In genomic region chr18:8948471-8949149, GRCh38 we compare ENCODE assay signal across 10 cellular contexts.
DNase-seq lines count a peak whose midpoint lies in the region; TF ChIP-seq lines count a peak whose summit lies in the region.
"Had no signal": no experiment of that assay in that cellular context is flagged by ENCODE, and none has a peak within 500 bp of the region (broad histone marks: within the 10 kb centered on the region; RNA-seq: fewer than 3 reads in every experiment).

No MANE protein-coding gene starts in this region.

- no peaks in the 10 kb centered on the region for H3K9me3 ChIP-seq in trophoblast cell (ENCODE audit: insufficient read depth, low read depth, low read length)

- H3K14ac ChIP-seq in trophoblast cell (ENCODE audit: low read length): no peak overlapping the region

- WGBS in trophoblast cell (ENCODE audit: extremely low coverage, insufficient coverage, insufficient read length): no CpG with 5 or more reads among the region's 7 CpGs

- no peak overlapping the region for H3K23ac ChIP-seq in trophoblast cell (ENCODE audit: low read length)

- H3K27me3 ChIP-seq in trophoblast cell (ENCODE audit: insufficient read depth, low read length) (no peaks in the 10 kb centered on the region), H7 (ENCODE audit: control insufficient read depth, insufficient read depth, low read length) (no peaks in the 10 kb centered on the region)

- H3K4me3 ChIP-seq in epithelial cell of esophagus (ENCODE audit: low read length) (no peak overlapping the region), trophoblast cell (ENCODE audit: low read depth, low read length) (no peak overlapping the region), H7 (ENCODE audit: insufficient read depth, low read depth, low read length) (no peak overlapping the region)

- H2BK120ac ChIP-seq in trophoblast cell (ENCODE audit: insufficient read depth, low read length, poor library complexity): no peak overlapping the region

- DNase-seq in EL: peak; percentile 96
- peak; percentile 47 for DNase-seq in NCI-H526 treated with DMSO at 0.1 percent for 48 hours (lab: John Stamatoyannopoulos, UW)
- peak; percentile 92 for DNase-seq in epithelial cell of esophagus (ENCODE audit: low read depth)
- DNase-seq in trophoblast cell: peak; percentile 75 to 87
- no peak for DNase-seq in T-helper 9 cell
- DNase-seq in H7: no peak
- no peak for DNase-seq in stimulated activated CD4-positive, alpha-beta T cell treated with anti-CD3 and anti-CD28 coated beads, Interleukin-4, amount 100 ng/mL, for 4 hours
- DNase-seq in OCI-M2 (lab: John Stamatoyannopoulos, UW; ENCODE audit: unreplicated experiment): no peak
- DNase-seq: T-helper 17 cell had no signal

- H3K79me2 ChIP-seq in trophoblast cell (ENCODE audit: control insufficient read depth, insufficient read depth, low read length, poor library complexity): no peaks in the 10 kb centered on the region

- no peak overlapping the region for H3K4ac ChIP-seq in trophoblast cell (ENCODE audit: low read depth, low read length)

- no peak overlapping the region for H4K12ac ChIP-seq in trophoblast cell (ENCODE audit: low read depth, low read length)

- H4K8ac ChIP-seq in trophoblast cell (ENCODE audit: low read depth, low read length): no peak overlapping the region

- no peaks in the 10 kb centered on the region for H3K79me1 ChIP-seq in trophoblast cell (ENCODE audit: low read length)

- H3K4me1 ChIP-seq in trophoblast cell (ENCODE audit: control insufficient read depth in 1 of 2, insufficient read depth in 2 of 2, low read length in 2 of 2): peaks cover 5 to 10% of the 10 kb centered on the region in 2 experiments

- H3K27ac ChIP-seq in trophoblast cell (ENCODE audit: low read depth, low read length): no peak overlapping the region
- H3K27ac ChIP-seq: HL-60 had no signal

- no peak overlapping the region for H4K91ac ChIP-seq in trophoblast cell (ENCODE audit: low read depth, low read length)

- H3K18ac ChIP-seq in trophoblast cell (ENCODE audit: low read length): no peak overlapping the region

- no peak overlapping the region for H3K4me2 ChIP-seq in trophoblast cell (ENCODE audit: low read length)

- no peak overlapping the region for H2BK5ac ChIP-seq in trophoblast cell (ENCODE audit: low read depth, low read length, poor library complexity)

- H3K36me3 ChIP-seq in trophoblast cell (ENCODE audit: control insufficient read depth in 1 of 2, insufficient read depth in 2 of 2, low read length in 2 of 2) (no peaks in the 10 kb centered on the region), H7 (replicated peaks; ENCODE audit: control insufficient read depth, insufficient read depth, low read length) (no peaks in the 10 kb centered on the region; the same call in 1 of the 2 replicates)

- no peak overlapping the region for H2AK5ac ChIP-seq in trophoblast cell (ENCODE audit: low read length)

- no peak overlapping the region for H2BK12ac ChIP-seq in trophoblast cell (ENCODE audit: low read length)

- H3K9ac ChIP-seq in trophoblast cell (ENCODE audit: low read length): no peak overlapping the region

- TF ChIP-seq CTCF in epithelial cell of esophagus (IDR thresholded peaks at IDR 0.05; ENCODE audit: insufficient read depth, low read depth, low read length, missing control alignments): no peak

- H2AFZ ChIP-seq in trophoblast cell (ENCODE audit: insufficient read depth, low read length, poor library complexity): no peak overlapping the region

Comparison
In these comparisons a context has a peak if more than half of its experiments do, and no peak if none do; other contexts are left out.
1. DNase-seq: peak in EL (single experiment), NCI-H526 treated with DMSO at 0.1 percent for 48 hours (single experiment), epithelial cell of esophagus (single experiment) and trophoblast cell (2 of 2); none in T-helper 9 cell (single experiment), H7 (single experiment), stimulated activated CD4-positive, alpha-beta T cell treated with anti-CD3 and anti-CD28 coated beads, Interleukin-4, amount 100 ng/mL, for 4 hours (0 of 2) and OCI-M2 (single experiment).